11 cellular contexts compared by ENCODE assay signal in genomic region chr15:59645812-59646211, GRCh38. TPM values are rescaled to one million over a fixed set of nuclear protein-coding genes. Genes with fewer than 3 reads are reported as not detected.
"Had no signal": no experiment of that assay in that cellular context is flagged by ENCODE, and none has a peak within 500 bp of the region (broad histone marks: within the 10 kb centered on the region; RNA-seq: fewer than 3 reads in every experiment).

No MANE protein-coding gene starts in this region.

RNA-seq across cellular contexts. Expression of gene GCNT3, which starts 34.2 kb away (rescaled TPM):
- total RNA-seq: natural killer cell; natural killer cell treated with Interleukin-12 subunit alpha and Interleukin-12 subunit beta and Interleukin-15 and Interleukin-18, amount 100 ng/mL, for 72 hours; neural crest cell; occipital lobe; omental fat pad; posterior vena cava; pulmonary artery endothelial cell; right atrium auricular region; sciatic nerve; skeletal muscle tissue; smooth muscle cell had no signal
- polyA plus RNA-seq: smooth muscle cell had no signal
